Comparison of ENCODE assay signal across 25 cellular contexts in the genomic region with DNA sequence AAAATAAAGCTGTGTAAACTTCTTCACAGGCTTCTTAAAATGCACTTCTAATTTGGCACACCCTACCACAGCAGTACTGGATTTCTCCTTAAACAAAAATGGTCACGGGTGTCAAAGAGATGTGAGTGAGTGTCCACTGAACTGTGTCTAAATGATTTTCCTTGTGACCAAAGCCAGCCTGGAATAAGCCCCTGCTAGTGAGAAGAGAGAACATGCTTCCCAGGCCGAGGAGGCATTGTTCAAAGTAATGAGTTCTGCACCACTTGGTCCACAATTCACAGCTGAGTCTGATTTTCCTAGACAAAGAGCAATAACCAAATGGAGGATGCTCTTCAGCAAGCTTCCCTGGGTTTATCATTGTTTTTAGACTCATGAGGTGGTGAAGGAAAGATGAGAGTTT.
"Had no signal": no experiment of that assay in that cellular context is flagged by ENCODE, and none has a peak within 500 bp of the region (broad histone marks: within the 10 kb centered on the region; RNA-seq: fewer than 3 reads in every experiment).

No MANE protein-coding gene starts in this region.

- H3K4me3 ChIP-seq: esophagus squamous epithelium, gastrocnemius medialis, ovary, thoracic aorta, upper lobe of right lung had no signal

- H3K27me3 ChIP-seq: ovary had no signal

- DNase-seq: activated CD4-positive, alpha-beta T cell treated with anti-CD3 and anti-CD28 coated beads for 1 hour; activated CD8-positive, alpha-beta memory T cell treated with anti-CD3 and anti-CD28 coated beads for 24 hours; activated CD8-positive, alpha-beta memory T cell treated with anti-CD3 and anti-CD28 coated beads, Interleukin-2, amount 50 U/mL, for 4 hours; activated T-cell treated with anti-CD3 and anti-CD28 coated beads, Interleukin-2, amount 50 U/mL, for 24 hours; aorta; central memory CD4-positive, alpha-beta T cell; esophagus squamous epithelium; gastrocnemius medialis; hippocampal formation; left ventricle myocardium superior; ovary; small intestine; stimulated activated CD4-positive, alpha-beta T cell treated with anti-CD3 and anti-CD28 coated beads, Interleukin-2, amount 100 ng/mL, for 48 hours; stimulated activated CD8-positive, alpha-beta memory T cell treated with anti-CD3 and anti-CD28 coated beads, Interleukin-4, amount 100 ng/mL, for 48 hours; stimulated activated naive CD4-positive, alpha-beta T cell; T-cell; upper lobe of right lung had no signal

- H3K27ac Mint-ChIP-seq: activated naive CD4-positive, alpha-beta T cell treated with anti-CD3 and anti-CD28 coated beads, Interleukin-2, amount 50 U/mL, for 72 hours; activated T-cell treated with anti-CD3 and anti-CD28 coated beads, Interleukin-2, amount 50 U/mL, for 24 hours; activated T-helper 17 cell treated with anti-CD3 and anti-CD28 coated beads, Interleukin-2, amount 50 U/mL, for 72 hours; memory B cell; T-cell; T-helper 2 cell treated with Interferon-gamma antibody and Interleukin-4, amounts not matched to agents 5 μg/mL and 100 μg/mL, for 36 hours had no signal

- H3K9me3 Mint-ChIP-seq: activated naive CD4-positive, alpha-beta T cell treated with anti-CD3 and anti-CD28 coated beads, Interleukin-2, amount 50 U/mL, for 72 hours; activated T-cell treated with anti-CD3 and anti-CD28 coated beads, Interleukin-2, amount 50 U/mL, for 24 hours; activated T-helper 17 cell treated with anti-CD3 and anti-CD28 coated beads, Interleukin-2, amount 50 U/mL, for 72 hours; memory B cell; T-cell; T-helper 2 cell treated with Interferon-gamma antibody and Interleukin-4, amounts not matched to agents 5 μg/mL and 100 μg/mL, for 36 hours had no signal

- ATAC-seq: activated naive CD4-positive, alpha-beta T cell treated with anti-CD3 and anti-CD28 coated beads, Interleukin-2, amount 50 U/mL, for 72 hours; activated T-helper 17 cell treated with anti-CD3 and anti-CD28 coated beads, Interleukin-2, amount 50 U/mL, for 72 hours; gastrocnemius medialis; left ventricle myocardium superior; sciatic nerve; SK-N-SH treated with all-trans-retinoic acid at 6 μM for 48 hours; T-cell; upper lobe of right lung had no signal

- H3K36me3 Mint-ChIP-seq: memory B cell, T-cell had no signal

- H3K27ac ChIP-seq: esophagus squamous epithelium, gastrocnemius medialis, neutrophil, ovary, thoracic aorta, upper lobe of right lung had no signal

- H3K4me3 Mint-ChIP-seq: activated T-cell treated with anti-CD3 and anti-CD28 coated beads, Interleukin-2, amount 50 U/mL, for 24 hours; activated T-helper 17 cell treated with anti-CD3 and anti-CD28 coated beads, Interleukin-2, amount 50 U/mL, for 72 hours; memory B cell; T-cell; T-helper 2 cell treated with Interferon-gamma antibody and Interleukin-4, amounts not matched to agents 5 μg/mL and 100 μg/mL, for 36 hours had no signal

- H3K9me3 ChIP-seq: esophagus squamous epithelium, gastrocnemius medialis, neutrophil, ovary, thoracic aorta, upper lobe of right lung had no signal

- H3K4me1 Mint-ChIP-seq: activated T-helper 17 cell treated with anti-CD3 and anti-CD28 coated beads, Interleukin-2, amount 50 U/mL, for 72 hours had no signal

- H3K36me3 ChIP-seq: esophagus squamous epithelium, gastrocnemius medialis, neutrophil, ovary, thoracic aorta, upper lobe of right lung had no signal
